17 cellular contexts compared by ENCODE assay signal in the genomic region with DNA sequence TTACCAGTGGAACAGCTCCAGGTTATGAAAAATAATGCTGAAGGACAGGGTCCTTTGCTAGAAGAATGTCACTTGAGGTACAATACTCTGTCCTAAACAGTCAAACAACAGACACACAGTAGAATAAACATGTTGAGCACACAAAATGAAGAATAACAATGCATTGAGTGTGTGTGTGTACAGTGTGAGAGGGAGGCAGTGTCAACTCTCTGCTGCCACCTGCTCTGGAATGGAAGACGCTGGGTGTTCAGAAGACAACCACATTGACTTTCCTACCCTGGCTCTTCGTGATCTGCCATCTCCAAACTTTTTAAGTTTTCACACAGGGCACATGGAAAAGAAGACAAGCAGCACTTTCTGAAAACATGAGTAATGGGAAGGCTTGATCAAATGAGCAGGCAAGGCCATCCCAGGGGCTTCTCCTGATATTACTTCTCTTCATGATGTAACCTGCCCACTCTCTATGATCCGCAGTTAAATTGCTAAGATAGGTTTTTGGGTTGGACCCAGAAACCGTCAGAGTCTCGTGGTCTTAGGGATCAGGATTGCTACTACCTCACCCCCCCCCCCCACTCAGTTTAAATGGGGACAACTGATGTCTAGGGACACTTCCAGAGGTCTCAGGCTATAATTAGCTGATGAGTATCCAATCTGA.
DNase-seq lines count a peak whose midpoint lies in the region; ATAC-seq and TF ChIP-seq lines count a peak whose summit lies in the region.
"Had no signal": no experiment of that assay in that cellular context is flagged by ENCODE, and none has a peak within 500 bp of the region (broad histone marks: within the 10 kb centered on the region; RNA-seq: fewer than 3 reads in every experiment).

No MANE protein-coding gene starts in this region.

- no peaks in the 10 kb centered on the region for H3K9me2 ChIP-seq in GM23248 (ENCODE audit: insufficient read depth)

- H3K4me2 ChIP-seq in GM23248 (ENCODE audit: unreplicated experiment): peak overlapping the region; percentile 73

- no TSS peak for BruUV-seq in Caco-2 (replicated peaks; lab: Mats Ljungman, UMichigan)

- WGBS in GM23248 (ENCODE audit: low coverage in 1 of 2, low lambda C conversion rate in 2 of 2, missing lambda C conversion rate in 2 of 2), 2 experiments: 14 to 19% methylated on average over 5 of the region's 5 CpGs

- intact Hi-C loops in breast epithelium (cut with DNase I; ENCODE audit: low total_unique reads): no loop called here
- intact Hi-C loops in Caco-2 (cut with micrococcal nuclease; ENCODE audit: unreplicated experiment): no loop called here

- H3K27ac Mint-ChIP-seq in Caco-2 (ENCODE audit: unreplicated experiment): no peak overlapping the region
- H3K27ac Mint-ChIP-seq: activated T-cell treated with anti-CD3 and anti-CD28 coated beads, Interleukin-2, amount 50 U/mL, for 24 hours; stimulated activated naive B cell treated with anti-CD40 and anti-IgM and Interleukin-4, amounts not matched to agents 10 μg/mL and 1 μg/mL and 100 μg/mL, for 72 hours had no signal

- no peak for TF ChIP-seq POLR2A in breast epithelium (IDR thresholded peaks at IDR 0.05)

- no peaks in the 10 kb centered on the region for H4K20me1 ChIP-seq in GM23248 (ENCODE audit: insufficient read depth)

- H3K9ac ChIP-seq in GM23248: peak overlapping the region; percentile 2; the same call in 1 of the 2 replicates
- H3K9ac ChIP-seq in stomach smooth muscle (ENCODE audit: low read length in 2 of 2): no peak overlapping the region

- peaks cover 42% of the 10 kb centered on the region for H3F3A ChIP-seq in GM23248 (ENCODE audit: insufficient read depth)

- H3K9me3 ChIP-seq in GM23248 (ENCODE audit: low read depth) (no peaks in the 10 kb centered on the region), breast epithelium (peaks cover 0 to 6% of the 10 kb centered on the region in 2 donors), stomach smooth muscle (ENCODE audit: control insufficient read depth in 2 of 2, low read length in 2 of 2) (no peaks in the 10 kb centered on the region), Caco-2 (peaks cover 17% of the 10 kb centered on the region; the same call in 1 of the 2 replicates)

- H3K36me3 Mint-ChIP-seq in Caco-2 (ENCODE audit: insufficient read depth, unreplicated experiment): no peaks in the 10 kb centered on the region

- H3K79me2 ChIP-seq in GM23248 (ENCODE audit: insufficient read depth): no peaks in the 10 kb centered on the region

- H3K4me1 Mint-ChIP-seq in Caco-2 (ENCODE audit: low read depth, unreplicated experiment): no peaks in the 10 kb centered on the region
- H3K4me1 Mint-ChIP-seq: stimulated activated naive B cell treated with anti-CD40 and anti-IgM and Interleukin-4, amounts not matched to agents 10 μg/mL and 1 μg/mL and 100 μg/mL, for 72 hours had no signal

- TF ChIP-seq CTCF in breast epithelium (IDR thresholded peaks at IDR 0.05) (no peak), Caco-2 (IDR thresholded peaks at IDR 0.05; ENCODE audit: insufficient read depth in 1 of 2, low read depth in 1 of 2, low read length in 1 of 2, severe bottlenecking in 1 of 2, unreplicated experiment in 1 of 2) (no peak)

- H3K27me3 Mint-ChIP-seq in Caco-2 (ENCODE audit: insufficient read depth, unreplicated experiment): peaks cover 3% of the 10 kb centered on the region
- H3K27me3 Mint-ChIP-seq: activated T-cell treated with anti-CD3 and anti-CD28 coated beads, Interleukin-2, amount 50 U/mL, for 24 hours had no signal

- in situ Hi-C loops in GM23248 (cut with MboI): no loop called here

- H3K36me3 ChIP-seq in GM23248 (ENCODE audit: low read depth) (no peaks in the 10 kb centered on the region), breast epithelium (no peaks in the 10 kb centered on the region), stomach smooth muscle (ENCODE audit: control insufficient read depth in 2 of 2, insufficient read depth in 2 of 2, low read length in 2 of 2) (no peaks in the 10 kb centered on the region), Caco-2 (ENCODE audit: control insufficient read depth, insufficient read depth, low read length) (no peaks in the 10 kb centered on the region)
- H3K36me3 ChIP-seq: spleen had no signal

- ATAC-seq in GM19324 (IDR thresholded peaks at IDR 0.05; ENCODE audit: low FRiP score, unreplicated experiment) (no peak), GM21786 (IDR thresholded peaks at IDR 0.05; ENCODE audit: unreplicated experiment) (no peak)
- ATAC-seq: K562; stimulated activated naive B cell treated with anti-CD40 and anti-IgM and Interleukin-4, amounts not matched to agents 10 μg/mL and 1 μg/mL and 100 μg/mL, for 72 hours had no signal

- H3K27me3 ChIP-seq in GM23248 (replicated peaks; ENCODE audit: insufficient read depth) (no peaks in the 10 kb centered on the region), breast epithelium (no peaks in the 10 kb centered on the region), stomach smooth muscle (ENCODE audit: control insufficient read depth in 1 of 2, insufficient read depth in 2 of 2, low read length in 2 of 2) (no peaks in the 10 kb centered on the region), Caco-2 (replicated peaks; ENCODE audit: control insufficient read depth, insufficient read depth, low read length) (no peaks in the 10 kb centered on the region)
- H3K27me3 ChIP-seq: spleen had no signal

- H3K4me1 ChIP-seq in GM23248 (ENCODE audit: insufficient read depth) (peaks cover 49% of the 10 kb centered on the region), breast epithelium (peaks cover 0 to 4% of the 10 kb centered on the region in 2 donors), stomach smooth muscle (ENCODE audit: control insufficient read depth, insufficient read depth, low read length) (peaks cover 23% of the 10 kb centered on the region), Caco-2 (no peaks in the 10 kb centered on the region)

- H3K4me3 ChIP-seq in GM23248 (no peak overlapping the region), breast epithelium (no peak overlapping the region), stomach smooth muscle (ENCODE audit: low read length in 2 of 2) (peak overlapping the region in 1 of 2 donors; percentile 22), Caco-2 (ENCODE audit: low read depth, low read length) (no peak overlapping the region)
- H3K4me3 ChIP-seq: K562, SK-N-MC, spleen had no signal

- CTCF ChIA-PET in Caco-2 (lab: Charles Lee): interaction anchor here (0.6 kb wide), 1 partner anchor 287 kb away, joined by 5 read pairs; no protein-coding TSS in a partner anchor

- DNase-seq in GM23248 (peak; percentile 49), breast epithelium (ENCODE audit: low spot score in 2 of 2) (no peak), kidney tubule cell (ENCODE audit: low spot score) (peak; percentile 11), NCI-H1436 (lab: John Stamatoyannopoulos, UW) (no peak), Caco-2 (no peak)
- DNase-seq: activated CD4-positive, alpha-beta T cell treated with anti-CD3 and anti-CD28 coated beads, Interleukin-2, amount 50 U/mL, for 4 hours; activated T-cell treated with anti-CD3 and anti-CD28 coated beads, Interleukin-2, amount 50 U/mL, for 24 hours; AML-193; cerebellar nuclear complex; NCI-H1417; spleen; stimulated activated naive B cell treated with anti-CD40 and anti-IgM and Interleukin-4, amounts not matched to agents 10 μg/mL and 1 μg/mL and 100 μg/mL, for 72 hours had no signal

- peaks cover 36% of the 10 kb centered on the region for H3K9me3 Mint-ChIP-seq in Caco-2 (ENCODE audit: unreplicated experiment)

- H3K27ac ChIP-seq in GM23248: peak overlapping the region; percentile 70
- H3K27ac ChIP-seq in breast epithelium: peak overlapping the region; percentile 37 to 61
- peak overlapping the region; percentile 53 for H3K27ac ChIP-seq in stomach smooth muscle (ENCODE audit: low read length)
- H3K27ac ChIP-seq: SK-N-MC, spleen had no signal

- POLR2A ChIA-PET in Caco-2 (lab: Charles Lee): no interaction called here

- no peak overlapping the region for H3K4me3 Mint-ChIP-seq in Caco-2 (ENCODE audit: unreplicated experiment)
- H3K4me3 Mint-ChIP-seq: activated T-cell treated with anti-CD3 and anti-CD28 coated beads, Interleukin-2, amount 50 U/mL, for 24 hours; stimulated activated naive B cell treated with anti-CD40 and anti-IgM and Interleukin-4, amounts not matched to agents 10 μg/mL and 1 μg/mL and 100 μg/mL, for 72 hours had no signal

- H2AFZ ChIP-seq in GM23248: peak overlapping the region; percentile 21

Comparison
In these comparisons a context has a peak if more than half of its experiments do, and no peak if none do; other contexts are left out.
1. DNase-seq: peak in GM23248 (single experiment) and kidney tubule cell (single experiment); none in breast epithelium (0 of 2), NCI-H1436 (single experiment) and Caco-2 (0 of 2).
2. Peak in every context shown above with its lines, with median percentiles within 50 percentile points of each other: H3K27ac ChIP-seq.